1 cellular context compared by ENCODE assay signal in the genomic region with DNA sequence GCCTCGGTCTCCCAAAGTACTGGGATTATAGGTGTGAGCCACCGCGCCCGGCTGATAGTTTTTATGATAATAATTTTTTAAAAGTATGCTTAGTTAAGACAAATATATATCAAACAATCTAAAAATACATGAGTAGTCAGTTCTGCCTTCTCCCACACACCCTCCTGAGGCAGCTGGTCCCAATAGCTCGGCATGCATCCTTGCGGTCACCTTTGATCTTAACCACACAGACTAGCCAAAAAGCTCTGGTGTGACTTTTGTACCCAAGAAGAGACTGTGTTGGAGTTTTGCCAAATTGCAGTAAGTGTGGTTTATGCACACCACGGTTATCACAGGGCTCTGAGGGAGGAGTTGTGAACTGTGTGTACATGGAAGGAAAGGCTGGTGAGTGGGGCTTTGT.
A peak's percentile ranks its signal among the peaks of the same experiment; 100 is the strongest.
TF ChIP-seq lines count a peak whose summit lies in the region.

No MANE protein-coding gene starts in this region.

TF ChIP-seq in HepG2, 621 proteins besides CTCF, POLR2A, EP300 and RAD21 (continued from another document and continues in another):
- TF ChIP-seq, protein P1, sequence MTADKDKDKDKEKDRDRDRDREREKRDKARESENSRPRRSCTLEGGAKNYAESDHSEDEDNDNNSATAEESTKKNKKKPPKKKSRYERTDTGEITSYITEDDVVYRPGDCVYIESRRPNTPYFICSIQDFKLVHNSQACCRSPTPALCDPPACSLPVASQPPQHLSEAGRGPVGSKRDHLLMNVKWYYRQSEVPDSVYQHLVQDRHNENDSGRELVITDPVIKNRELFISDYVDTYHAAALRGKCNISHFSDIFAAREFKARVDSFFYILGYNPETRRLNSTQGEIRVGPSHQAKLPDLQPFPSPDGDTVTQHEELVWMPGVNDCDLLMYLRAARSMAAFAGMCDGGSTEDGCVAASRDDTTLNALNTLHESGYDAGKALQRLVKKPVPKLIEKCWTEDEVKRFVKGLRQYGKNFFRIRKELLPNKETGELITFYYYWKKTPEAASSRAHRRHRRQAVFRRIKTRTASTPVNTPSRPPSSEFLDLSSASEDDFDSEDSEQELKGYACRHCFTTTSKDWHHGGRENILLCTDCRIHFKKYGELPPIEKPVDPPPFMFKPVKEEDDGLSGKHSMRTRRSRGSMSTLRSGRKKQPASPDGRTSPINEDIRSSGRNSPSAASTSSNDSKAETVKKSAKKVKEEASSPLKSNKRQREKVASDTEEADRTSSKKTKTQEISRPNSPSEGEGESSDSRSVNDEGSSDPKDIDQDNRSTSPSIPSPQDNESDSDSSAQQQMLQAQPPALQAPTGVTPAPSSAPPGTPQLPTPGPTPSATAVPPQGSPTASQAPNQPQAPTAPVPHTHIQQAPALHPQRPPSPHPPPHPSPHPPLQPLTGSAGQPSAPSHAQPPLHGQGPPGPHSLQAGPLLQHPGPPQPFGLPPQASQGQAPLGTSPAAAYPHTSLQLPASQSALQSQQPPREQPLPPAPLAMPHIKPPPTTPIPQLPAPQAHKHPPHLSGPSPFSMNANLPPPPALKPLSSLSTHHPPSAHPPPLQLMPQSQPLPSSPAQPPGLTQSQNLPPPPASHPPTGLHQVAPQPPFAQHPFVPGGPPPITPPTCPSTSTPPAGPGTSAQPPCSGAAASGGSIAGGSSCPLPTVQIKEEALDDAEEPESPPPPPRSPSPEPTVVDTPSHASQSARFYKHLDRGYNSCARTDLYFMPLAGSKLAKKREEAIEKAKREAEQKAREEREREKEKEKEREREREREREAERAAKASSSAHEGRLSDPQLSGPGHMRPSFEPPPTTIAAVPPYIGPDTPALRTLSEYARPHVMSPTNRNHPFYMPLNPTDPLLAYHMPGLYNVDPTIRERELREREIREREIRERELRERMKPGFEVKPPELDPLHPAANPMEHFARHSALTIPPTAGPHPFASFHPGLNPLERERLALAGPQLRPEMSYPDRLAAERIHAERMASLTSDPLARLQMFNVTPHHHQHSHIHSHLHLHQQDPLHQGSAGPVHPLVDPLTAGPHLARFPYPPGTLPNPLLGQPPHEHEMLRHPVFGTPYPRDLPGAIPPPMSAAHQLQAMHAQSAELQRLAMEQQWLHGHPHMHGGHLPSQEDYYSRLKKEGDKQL (CRISPR knock-in tag; IDR thresholded peaks at IDR 0.05; ENCODE audit: low read depth) = 0 out of 2 replicates have a peak, but pooled peaks have one; percentile 63
- TF ChIP-seq RXRB (CRISPR knock-in tag; IDR thresholded peaks at IDR 0.05; ENCODE audit: borderline replicate concordance) (peak; percentile 80), ZNF451 (CRISPR knock-in tag; IDR thresholded peaks at IDR 0.05) (no peak), SOX5 (CRISPR knock-in tag; IDR thresholded peaks at IDR 0.05; ENCODE audit: borderline replicate concordance) (peak; percentile 85), ZNF556 (CRISPR knock-in tag; IDR thresholded peaks at IDR 0.05; ENCODE audit: borderline replicate concordance) (peak; percentile 45; the same call in 1 of the 2 replicates), CBX5 (CRISPR knock-in tag; IDR thresholded peaks at IDR 0.05; ENCODE audit: borderline replicate concordance) (peak; percentile 73; the same call in 1 of the 2 replicates), ZNF792 (CRISPR knock-in tag; IDR thresholded peaks at IDR 0.05) (0 out of 2 replicates have a peak, but pooled peaks have one; percentile 34), RXRA (CRISPR knock-in tag; IDR thresholded peaks at IDR 0.05) (peak; percentile 44; the same call in 1 of the 2 replicates), DRAP1 (CRISPR knock-in tag; IDR thresholded peaks at IDR 0.05) (peak; percentile 47; the same call in 1 of the 2 replicates), MYC (CRISPR knock-in tag; IDR thresholded peaks at IDR 0.05; ENCODE audit: borderline replicate concordance) (peak; percentile 39; the same call in 1 of the 2 replicates), PITX1 (CRISPR knock-in tag; IDR thresholded peaks at IDR 0.05) (peak; percentile 74; the same call in 1 of the 2 replicates), NFRKB (IDR thresholded peaks at IDR 0.05) (no peak), ZNF329 (CRISPR knock-in tag; IDR thresholded peaks at IDR 0.05; ENCODE audit: low read depth) (no peak), CREM (IDR thresholded peaks at IDR 0.05) (peak; percentile 59; the same call in 1 of the 2 replicates), CREM (CRISPR knock-in tag; IDR thresholded peaks at IDR 0.05) (no peak), RFXANK (CRISPR knock-in tag; IDR thresholded peaks at IDR 0.05) (no peak), NCOA2 (CRISPR knock-in tag; IDR thresholded peaks at IDR 0.05) (peak; percentile 79), MTA3 (CRISPR knock-in tag; IDR thresholded peaks at IDR 0.05) (no peak), BHLHE40 (IDR thresholded peaks at IDR 0.05; ENCODE audit: low read length) (peak; percentile 54; the same call in 1 of the 2 replicates), DPF2 (CRISPR knock-in tag; IDR thresholded peaks at IDR 0.05; ENCODE audit: borderline replicate concordance, low read depth) (peak; percentile 22; the same call in 1 of the 2 replicates), SETDB1 (CRISPR knock-in tag; IDR thresholded peaks at IDR 0.05; ENCODE audit: borderline replicate concordance) (no peak), ZFY (CRISPR knock-in tag; IDR thresholded peaks at IDR 0.05) (0 out of 2 replicates have a peak, but pooled peaks have one; percentile 31), ZNF331 (CRISPR knock-in tag; IDR thresholded peaks at IDR 0.05) (peak; percentile 87), ELF3 (CRISPR knock-in tag; IDR thresholded peaks at IDR 0.05) (no peak; the same call in 1 of the 2 replicates)
- TF ChIP-seq, protein P2, sequence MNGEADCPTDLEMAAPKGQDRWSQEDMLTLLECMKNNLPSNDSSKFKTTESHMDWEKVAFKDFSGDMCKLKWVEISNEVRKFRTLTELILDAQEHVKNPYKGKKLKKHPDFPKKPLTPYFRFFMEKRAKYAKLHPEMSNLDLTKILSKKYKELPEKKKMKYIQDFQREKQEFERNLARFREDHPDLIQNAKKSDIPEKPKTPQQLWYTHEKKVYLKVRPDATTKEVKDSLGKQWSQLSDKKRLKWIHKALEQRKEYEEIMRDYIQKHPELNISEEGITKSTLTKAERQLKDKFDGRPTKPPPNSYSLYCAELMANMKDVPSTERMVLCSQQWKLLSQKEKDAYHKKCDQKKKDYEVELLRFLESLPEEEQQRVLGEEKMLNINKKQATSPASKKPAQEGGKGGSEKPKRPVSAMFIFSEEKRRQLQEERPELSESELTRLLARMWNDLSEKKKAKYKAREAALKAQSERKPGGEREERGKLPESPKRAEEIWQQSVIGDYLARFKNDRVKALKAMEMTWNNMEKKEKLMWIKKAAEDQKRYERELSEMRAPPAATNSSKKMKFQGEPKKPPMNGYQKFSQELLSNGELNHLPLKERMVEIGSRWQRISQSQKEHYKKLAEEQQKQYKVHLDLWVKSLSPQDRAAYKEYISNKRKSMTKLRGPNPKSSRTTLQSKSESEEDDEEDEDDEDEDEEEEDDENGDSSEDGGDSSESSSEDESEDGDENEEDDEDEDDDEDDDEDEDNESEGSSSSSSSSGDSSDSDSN (CRISPR knock-in tag; IDR thresholded peaks at IDR 0.05) = 0 out of 2 replicates have a peak, but pooled peaks have one; percentile 4
- TF ChIP-seq, protein P3, sequence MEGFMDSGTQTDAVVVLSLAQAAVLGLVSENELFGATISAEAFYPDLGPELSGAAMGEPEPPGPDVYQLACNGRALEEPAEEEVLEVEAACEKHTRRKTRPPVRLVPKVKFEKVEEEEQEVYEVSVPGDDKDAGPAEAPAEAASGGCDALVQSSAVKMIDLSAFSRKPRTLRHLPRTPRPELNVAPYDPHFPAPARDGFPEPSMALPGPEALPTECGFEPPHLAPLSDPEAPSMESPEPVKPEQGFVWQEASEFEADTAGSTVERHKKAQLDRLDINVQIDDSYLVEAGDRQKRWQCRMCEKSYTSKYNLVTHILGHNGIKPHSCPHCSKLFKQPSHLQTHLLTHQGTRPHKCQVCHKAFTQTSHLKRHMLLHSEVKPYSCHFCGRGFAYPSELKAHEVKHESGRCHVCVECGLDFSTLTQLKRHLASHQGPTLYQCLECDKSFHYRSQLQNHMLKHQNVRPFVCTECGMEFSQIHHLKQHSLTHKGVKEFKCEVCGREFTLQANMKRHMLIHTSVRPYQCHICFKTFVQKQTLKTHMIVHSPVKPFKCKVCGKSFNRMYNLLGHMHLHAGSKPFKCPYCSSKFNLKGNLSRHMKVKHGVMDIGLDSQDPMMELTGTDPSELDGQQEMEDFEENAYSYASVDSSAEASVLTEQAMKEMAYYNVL (CRISPR knock-in tag; IDR thresholded peaks at IDR 0.05; ENCODE audit: borderline replicate concordance) = peak; percentile 72; the same call in 1 of the 2 replicates
- TF ChIP-seq, protein P4, sequence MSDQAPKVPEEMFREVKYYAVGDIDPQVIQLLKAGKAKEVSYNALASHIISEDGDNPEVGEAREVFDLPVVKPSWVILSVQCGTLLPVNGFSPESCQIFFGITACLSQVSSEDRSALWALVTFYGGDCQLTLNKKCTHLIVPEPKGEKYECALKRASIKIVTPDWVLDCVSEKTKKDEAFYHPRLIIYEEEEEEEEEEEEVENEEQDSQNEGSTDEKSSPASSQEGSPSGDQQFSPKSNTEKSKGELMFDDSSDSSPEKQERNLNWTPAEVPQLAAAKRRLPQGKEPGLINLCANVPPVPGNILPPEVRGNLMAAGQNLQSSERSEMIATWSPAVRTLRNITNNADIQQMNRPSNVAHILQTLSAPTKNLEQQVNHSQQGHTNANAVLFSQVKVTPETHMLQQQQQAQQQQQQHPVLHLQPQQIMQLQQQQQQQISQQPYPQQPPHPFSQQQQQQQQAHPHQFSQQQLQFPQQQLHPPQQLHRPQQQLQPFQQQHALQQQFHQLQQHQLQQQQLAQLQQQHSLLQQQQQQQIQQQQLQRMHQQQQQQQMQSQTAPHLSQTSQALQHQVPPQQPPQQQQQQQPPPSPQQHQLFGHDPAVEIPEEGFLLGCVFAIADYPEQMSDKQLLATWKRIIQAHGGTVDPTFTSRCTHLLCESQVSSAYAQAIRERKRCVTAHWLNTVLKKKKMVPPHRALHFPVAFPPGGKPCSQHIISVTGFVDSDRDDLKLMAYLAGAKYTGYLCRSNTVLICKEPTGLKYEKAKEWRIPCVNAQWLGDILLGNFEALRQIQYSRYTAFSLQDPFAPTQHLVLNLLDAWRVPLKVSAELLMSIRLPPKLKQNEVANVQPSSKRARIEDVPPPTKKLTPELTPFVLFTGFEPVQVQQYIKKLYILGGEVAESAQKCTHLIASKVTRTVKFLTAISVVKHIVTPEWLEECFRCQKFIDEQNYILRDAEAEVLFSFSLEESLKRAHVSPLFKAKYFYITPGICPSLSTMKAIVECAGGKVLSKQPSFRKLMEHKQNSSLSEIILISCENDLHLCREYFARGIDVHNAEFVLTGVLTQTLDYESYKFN (CRISPR knock-in tag; conservative IDR thresholded peaks at IDR 0.05) = peak; percentile 94
- TF ChIP-seq, protein P5, sequence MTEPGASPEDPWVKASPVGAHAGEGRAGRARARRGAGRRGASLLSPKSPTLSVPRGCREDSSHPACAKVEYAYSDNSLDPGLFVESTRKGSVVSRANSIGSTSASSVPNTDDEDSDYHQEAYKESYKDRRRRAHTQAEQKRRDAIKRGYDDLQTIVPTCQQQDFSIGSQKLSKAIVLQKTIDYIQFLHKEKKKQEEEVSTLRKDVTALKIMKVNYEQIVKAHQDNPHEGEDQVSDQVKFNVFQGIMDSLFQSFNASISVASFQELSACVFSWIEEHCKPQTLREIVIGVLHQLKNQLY (CRISPR knock-in tag; IDR thresholded peaks at IDR 0.05) = peak; percentile 70; the same call in 1 of the 2 replicates
- TF ChIP-seq, protein P6, sequence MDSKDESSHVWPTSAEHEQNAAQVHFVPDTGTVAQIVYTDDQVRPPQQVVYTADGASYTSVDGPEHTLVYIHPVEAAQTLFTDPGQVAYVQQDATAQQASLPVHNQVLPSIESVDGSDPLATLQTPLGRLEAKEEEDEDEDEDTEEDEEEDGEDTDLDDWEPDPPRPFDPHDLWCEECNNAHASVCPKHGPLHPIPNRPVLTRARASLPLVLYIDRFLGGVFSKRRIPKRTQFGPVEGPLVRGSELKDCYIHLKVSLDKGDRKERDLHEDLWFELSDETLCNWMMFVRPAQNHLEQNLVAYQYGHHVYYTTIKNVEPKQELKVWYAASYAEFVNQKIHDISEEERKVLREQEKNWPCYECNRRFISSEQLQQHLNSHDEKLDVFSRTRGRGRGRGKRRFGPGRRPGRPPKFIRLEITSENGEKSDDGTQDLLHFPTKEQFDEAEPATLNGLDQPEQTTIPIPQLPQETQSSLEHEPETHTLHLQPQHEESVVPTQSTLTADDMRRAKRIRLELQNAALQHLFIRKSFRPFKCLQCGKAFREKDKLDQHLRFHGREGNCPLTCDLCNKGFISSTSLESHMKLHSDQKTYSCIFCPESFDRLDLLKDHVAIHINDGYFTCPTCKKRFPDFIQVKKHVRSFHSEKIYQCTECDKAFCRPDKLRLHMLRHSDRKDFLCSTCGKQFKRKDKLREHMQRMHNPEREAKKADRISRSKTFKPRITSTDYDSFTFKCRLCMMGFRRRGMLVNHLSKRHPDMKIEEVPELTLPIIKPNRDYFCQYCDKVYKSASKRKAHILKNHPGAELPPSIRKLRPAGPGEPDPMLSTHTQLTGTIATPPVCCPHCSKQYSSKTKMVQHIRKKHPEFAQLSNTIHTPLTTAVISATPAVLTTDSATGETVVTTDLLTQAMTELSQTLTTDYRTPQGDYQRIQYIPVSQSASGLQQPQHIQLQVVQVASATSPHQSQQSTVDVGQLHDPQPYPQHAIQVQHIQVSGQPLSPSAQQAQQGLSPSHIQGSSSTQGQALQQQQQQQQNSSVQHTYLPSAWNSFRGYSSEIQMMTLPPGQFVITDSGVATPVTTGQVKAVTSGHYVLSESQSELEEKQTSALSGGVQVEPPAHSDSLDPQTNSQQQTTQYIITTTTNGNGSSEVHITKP (CRISPR knock-in tag; IDR thresholded peaks at IDR 0.05; ENCODE audit: low read depth) = peak; percentile 39; the same call in 1 of the 2 replicates
- TF ChIP-seq, protein P7, sequence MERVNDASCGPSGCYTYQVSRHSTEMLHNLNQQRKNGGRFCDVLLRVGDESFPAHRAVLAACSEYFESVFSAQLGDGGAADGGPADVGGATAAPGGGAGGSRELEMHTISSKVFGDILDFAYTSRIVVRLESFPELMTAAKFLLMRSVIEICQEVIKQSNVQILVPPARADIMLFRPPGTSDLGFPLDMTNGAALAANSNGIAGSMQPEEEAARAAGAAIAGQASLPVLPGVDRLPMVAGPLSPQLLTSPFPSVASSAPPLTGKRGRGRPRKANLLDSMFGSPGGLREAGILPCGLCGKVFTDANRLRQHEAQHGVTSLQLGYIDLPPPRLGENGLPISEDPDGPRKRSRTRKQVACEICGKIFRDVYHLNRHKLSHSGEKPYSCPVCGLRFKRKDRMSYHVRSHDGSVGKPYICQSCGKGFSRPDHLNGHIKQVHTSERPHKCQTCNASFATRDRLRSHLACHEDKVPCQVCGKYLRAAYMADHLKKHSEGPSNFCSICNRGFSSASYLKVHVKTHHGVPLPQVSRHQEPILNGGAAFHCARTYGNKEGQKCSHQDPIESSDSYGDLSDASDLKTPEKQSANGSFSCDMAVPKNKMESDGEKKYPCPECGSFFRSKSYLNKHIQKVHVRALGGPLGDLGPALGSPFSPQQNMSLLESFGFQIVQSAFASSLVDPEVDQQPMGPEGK (CRISPR knock-in tag; IDR thresholded peaks at IDR 0.05) = peak; percentile 67
- TF ChIP-seq, protein P8, sequence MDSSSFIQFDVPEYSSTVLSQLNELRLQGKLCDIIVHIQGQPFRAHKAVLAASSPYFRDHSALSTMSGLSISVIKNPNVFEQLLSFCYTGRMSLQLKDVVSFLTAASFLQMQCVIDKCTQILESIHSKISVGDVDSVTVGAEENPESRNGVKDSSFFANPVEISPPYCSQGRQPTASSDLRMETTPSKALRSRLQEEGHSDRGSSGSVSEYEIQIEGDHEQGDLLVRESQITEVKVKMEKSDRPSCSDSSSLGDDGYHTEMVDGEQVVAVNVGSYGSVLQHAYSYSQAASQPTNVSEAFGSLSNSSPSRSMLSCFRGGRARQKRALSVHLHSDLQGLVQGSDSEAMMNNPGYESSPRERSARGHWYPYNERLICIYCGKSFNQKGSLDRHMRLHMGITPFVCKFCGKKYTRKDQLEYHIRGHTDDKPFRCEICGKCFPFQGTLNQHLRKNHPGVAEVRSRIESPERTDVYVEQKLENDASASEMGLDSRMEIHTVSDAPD (CRISPR knock-in tag; IDR thresholded peaks at IDR 0.05) = peak; percentile 100
